In genomic region chr21:21175798-21176334, GRCh38 we compare ENCODE assay signal across 1 cellular context.
TF ChIP-seq lines count a peak whose summit lies in the region.

No MANE protein-coding gene starts in this region.

TF ChIP-seq in GM23338, 12 proteins besides CTCF, POLR2A, EP300 and RAD21 (continued from another document):
- TF ChIP-seq NANOG (IDR thresholded peaks at IDR 0.05; ENCODE audit: borderline replicate concordance) (no peak), CREB1 (CRISPR knock-in tag; IDR thresholded peaks at IDR 0.05; ENCODE audit: low read depth) (no peak), EZH2phosphoT487 (IDR thresholded peaks at IDR 0.05; ENCODE audit: unreplicated experiment) (no peak), ZNF331 (CRISPR knock-in tag; IDR thresholded peaks at IDR 0.05; ENCODE audit: low read depth) (no peak), EZH2 (IDR thresholded peaks at IDR 0.05; ENCODE audit: low read depth, unreplicated experiment) (no peak), JUNB (IDR thresholded peaks at IDR 0.05; ENCODE audit: unreplicated experiment) (no peak), STAT1 (IDR thresholded peaks at IDR 0.05; ENCODE audit: unreplicated experiment) (no peak), ETS1 (IDR thresholded peaks at IDR 0.05) (no peak), ZNF114 (CRISPR knock-in tag; IDR thresholded peaks at IDR 0.05) (no peak)
- TF ChIP-seq, protein P1, sequence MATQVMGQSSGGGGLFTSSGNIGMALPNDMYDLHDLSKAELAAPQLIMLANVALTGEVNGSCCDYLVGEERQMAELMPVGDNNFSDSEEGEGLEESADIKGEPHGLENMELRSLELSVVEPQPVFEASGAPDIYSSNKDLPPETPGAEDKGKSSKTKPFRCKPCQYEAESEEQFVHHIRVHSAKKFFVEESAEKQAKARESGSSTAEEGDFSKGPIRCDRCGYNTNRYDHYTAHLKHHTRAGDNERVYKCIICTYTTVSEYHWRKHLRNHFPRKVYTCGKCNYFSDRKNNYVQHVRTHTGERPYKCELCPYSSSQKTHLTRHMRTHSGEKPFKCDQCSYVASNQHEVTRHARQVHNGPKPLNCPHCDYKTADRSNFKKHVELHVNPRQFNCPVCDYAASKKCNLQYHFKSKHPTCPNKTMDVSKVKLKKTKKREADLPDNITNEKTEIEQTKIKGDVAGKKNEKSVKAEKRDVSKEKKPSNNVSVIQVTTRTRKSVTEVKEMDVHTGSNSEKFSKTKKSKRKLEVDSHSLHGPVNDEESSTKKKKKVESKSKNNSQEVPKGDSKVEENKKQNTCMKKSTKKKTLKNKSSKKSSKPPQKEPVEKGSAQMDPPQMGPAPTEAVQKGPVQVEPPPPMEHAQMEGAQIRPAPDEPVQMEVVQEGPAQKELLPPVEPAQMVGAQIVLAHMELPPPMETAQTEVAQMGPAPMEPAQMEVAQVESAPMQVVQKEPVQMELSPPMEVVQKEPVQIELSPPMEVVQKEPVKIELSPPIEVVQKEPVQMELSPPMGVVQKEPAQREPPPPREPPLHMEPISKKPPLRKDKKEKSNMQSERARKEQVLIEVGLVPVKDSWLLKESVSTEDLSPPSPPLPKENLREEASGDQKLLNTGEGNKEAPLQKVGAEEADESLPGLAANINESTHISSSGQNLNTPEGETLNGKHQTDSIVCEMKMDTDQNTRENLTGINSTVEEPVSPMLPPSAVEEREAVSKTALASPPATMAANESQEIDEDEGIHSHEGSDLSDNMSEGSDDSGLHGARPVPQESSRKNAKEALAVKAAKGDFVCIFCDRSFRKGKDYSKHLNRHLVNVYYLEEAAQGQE (IDR thresholded peaks at IDR 0.05; ENCODE audit: unreplicated experiment), result no peak
